Comparison of ENCODE assay signal across 28 cellular contexts in the genomic region with DNA sequence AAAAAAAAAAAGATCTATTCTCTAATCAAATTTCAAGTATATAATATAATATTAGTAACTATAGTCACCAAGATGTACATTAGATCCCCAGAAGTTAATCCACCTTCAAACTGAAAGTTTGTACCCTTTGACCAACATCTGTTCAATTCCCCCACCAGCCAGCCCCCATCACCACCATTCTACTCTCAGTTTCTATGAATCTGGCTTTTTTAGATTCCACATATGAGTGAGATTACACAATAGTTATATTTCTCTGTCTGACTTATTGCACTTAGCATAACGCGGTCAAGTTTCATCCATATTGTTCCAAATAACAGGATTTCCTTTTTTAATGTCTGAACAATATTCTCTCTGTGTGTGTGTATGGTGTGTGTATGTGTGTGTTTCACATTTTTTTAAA. TPM values are rescaled to one million over a fixed set of nuclear protein-coding genes. Genes with fewer than 3 reads are reported as not detected.
A peak's percentile ranks its signal among the peaks of the same experiment; 100 is the strongest.
DNase-seq lines count a peak whose midpoint lies in the region; ATAC-seq, FAIRE-seq and TF ChIP-seq lines count a peak whose summit lies in the region.
"Had no signal": no experiment of that assay in that cellular context is flagged by ENCODE, and none has a peak within 500 bp of the region (broad histone marks: within the 10 kb centered on the region; RNA-seq: fewer than 3 reads in every experiment).

No MANE protein-coding gene starts in this region.

- CTCF ChIA-PET in IMR-90 (lab: Yijun Ruan, JAX), result no interaction called here
- CTCF ChIA-PET in activated CD8-positive, alpha-beta memory T cell treated with anti-CD3 and anti-CD28 coated beads, Interleukin-2, amount 10 ng/mL, durations not matched to agents 7 days and 5 days (lab: Charles Lee), result no interaction called here

- no peak overlapping the region for H2BK5ac ChIP-seq in IMR-90 (ENCODE audit: low read depth, low read length, poor library complexity, severe bottlenecking)

- no peak for TF ChIP-seq RAD21 in IMR-90 (IDR thresholded peaks at IDR 0.05; ENCODE audit: low read length)

- H3K27ac ChIP-seq in IMR-90 (ENCODE audit: insufficient read depth, low read length) (no peak overlapping the region), kidney (ENCODE audit: low read depth in 2 of 2, low read length in 2 of 2) (no peak overlapping the region)
- H3K27ac ChIP-seq: C4-2B, SK-N-MC had no signal

- no peak overlapping the region for H4K8ac ChIP-seq in IMR-90 (ENCODE audit: low read depth in 2 of 2, low read length in 2 of 2)

- no peak overlapping the region for H3K56ac ChIP-seq in IMR-90 (ENCODE audit: extremely low read depth, insufficient read depth, low read length)

- no CpG with 5 or more reads among the region's 2 CpGs for WGBS in IMR-90 (ENCODE audit: extremely low coverage in 2 of 2, insufficient read length in 1 of 2), 2 experiments

- peak; percentile 59 for ATAC-seq in GM18868 (IDR thresholded peaks at IDR 0.05; ENCODE audit: unreplicated experiment)
- peak; percentile 56 for ATAC-seq in HG02885 (IDR thresholded peaks at IDR 0.05; ENCODE audit: poor library complexity, unreplicated experiment)
- no peak for ATAC-seq in IMR-90 (ENCODE audit: low read depth)
- ATAC-seq in activated CD8-positive, alpha-beta memory T cell treated with anti-CD3 and anti-CD28 coated beads, Interleukin-2, amount 10 ng/mL, durations not matched to agents 7 days and 5 days, result no peak
- ATAC-seq: CD8-positive, alpha-beta T cell; HepG2 had no signal

- no peak overlapping the region for H2BK20ac ChIP-seq in IMR-90 (ENCODE audit: low read depth, low read length)

- H3K9me3 ChIP-seq in IMR-90 (ENCODE audit: control insufficient read depth, insufficient read depth, low read length), result no peaks in the 10 kb centered on the region
- no peaks in the 10 kb centered on the region for H3K9me3 ChIP-seq in kidney (ENCODE audit: control insufficient read depth in 1 of 2, low read length in 2 of 2)
- H3K9me3 ChIP-seq: Caco-2, MG63 had no signal

- POLR2A ChIA-PET in IMR-90 (lab: Charles Lee; ENCODE audit: unreplicated experiment), result no interaction called here

- no peak overlapping the region for H3K9ac ChIP-seq in IMR-90 (ENCODE audit: low read depth, low read length)
- H3K9ac ChIP-seq in kidney (ENCODE audit: low read length in 2 of 2), result no peak overlapping the region

- H2AK9ac ChIP-seq in IMR-90 (replicated peaks; ENCODE audit: low read depth, low read length, poor library complexity), result no peak overlapping the region

- no peaks in the 10 kb centered on the region for H3K36me3 ChIP-seq in IMR-90 (ENCODE audit: control insufficient read depth, insufficient read depth, low read length)
- no peaks in the 10 kb centered on the region for H3K36me3 ChIP-seq in kidney (ENCODE audit: control insufficient read depth in 1 of 2, insufficient read depth in 2 of 2, low read length in 2 of 2)
- H3K36me3 ChIP-seq: MG63 had no signal

- no peak overlapping the region for H3K23ac ChIP-seq in IMR-90 (ENCODE audit: low read depth, low read length)

- no peaks in the 10 kb centered on the region for H3K9me1 ChIP-seq in IMR-90 (ENCODE audit: insufficient read depth, low read length)

- H3K14ac ChIP-seq in IMR-90 (replicated peaks; ENCODE audit: low read depth, low read length), result no peak overlapping the region

- no peak overlapping the region for H3K4me3 Mint-ChIP-seq in activated CD8-positive, alpha-beta memory T cell treated with anti-CD3 and anti-CD28 coated beads, Interleukin-2, amount 10 ng/mL, durations not matched to agents 7 days and 5 days
- H3K4me3 Mint-ChIP-seq: B cell; CD8-positive, alpha-beta T cell; T-helper 1 cell treated with Interleukin-12 subunit alpha and Interleukin-12 subunit beta and Interleukin-4 antibody, amounts not matched to agents 30 μg/mL and 1 μg/mL, for 36 hours had no signal

- H3K9me3 Mint-ChIP-seq in activated CD8-positive, alpha-beta memory T cell treated with anti-CD3 and anti-CD28 coated beads, Interleukin-2, amount 10 ng/mL, durations not matched to agents 7 days and 5 days (ENCODE audit: low read depth), result no peaks in the 10 kb centered on the region
- H3K9me3 Mint-ChIP-seq: CD8-positive, alpha-beta T cell; T-helper 1 cell treated with Interleukin-12 subunit alpha and Interleukin-12 subunit beta and Interleukin-4 antibody, amounts not matched to agents 30 μg/mL and 1 μg/mL, for 36 hours had no signal

- H3K4me1 Mint-ChIP-seq in activated CD8-positive, alpha-beta memory T cell treated with anti-CD3 and anti-CD28 coated beads, Interleukin-2, amount 10 ng/mL, durations not matched to agents 7 days and 5 days, result peaks cover 2% of the 10 kb centered on the region

- H2BK120ac ChIP-seq in IMR-90 (ENCODE audit: low read depth, low read length), result no peak overlapping the region

- H3K4ac ChIP-seq in IMR-90 (ENCODE audit: low read depth, low read length), result no peak overlapping the region

- no peak overlapping the region for H2AK5ac ChIP-seq in IMR-90 (ENCODE audit: low read depth, low read length)

- in situ Hi-C loops in IMR-90 (cut with MboI; ENCODE audit: low sequenced_read_pairs), result no loop called here

- intact Hi-C loops in IMR-90 (cut with micrococcal nuclease), result no loop called here
- intact Hi-C loops in kidney (cut with DNase I), result no loop called here

- H2BK15ac ChIP-seq in IMR-90 (ENCODE audit: low read depth, low read length), result no peak overlapping the region

- no peak overlapping the region for H4K91ac ChIP-seq in IMR-90 (ENCODE audit: insufficient read depth, low read depth, low read length)

- TF ChIP-seq CTCF in IMR-90 (conservative IDR thresholded peaks at IDR 0.05; ENCODE audit: low read depth, low read length) (no peak), kidney (IDR thresholded peaks at IDR 0.05; ENCODE audit: borderline replicate concordance, extremely low read depth, insufficient read depth) (no peak)

- no peak overlapping the region for H2AFZ ChIP-seq in IMR-90 (replicated peaks; ENCODE audit: low read length, poor library complexity)

- TF ChIP-seq POLR2A in IMR-90 (IDR thresholded peaks at IDR 0.05; ENCODE audit: low read depth, low read length), result no peak

- no peak overlapping the region for H4K5ac ChIP-seq in IMR-90 (ENCODE audit: low read depth, low read length)

- no peaks in the 10 kb centered on the region for H3K79me1 ChIP-seq in IMR-90 (ENCODE audit: low read depth in 1 of 2, low read length in 2 of 2)

- H3K27me3 ChIP-seq in IMR-90 (ENCODE audit: control insufficient read depth, insufficient read depth, low read length), result no peaks in the 10 kb centered on the region
- H3K27me3 ChIP-seq: MG63 had no signal

- DNase-seq in IMR-90 (no peak), kidney (no peak), NCI-H226 (no peak)
- no peak for DNase-seq in stimulated activated CD4-positive, alpha-beta T cell treated with anti-CD3 and anti-CD28 coated beads, Interleukin-4, amount 100 ng/mL, for 4 hours
- no peak for DNase-seq in activated CD8-positive, alpha-beta memory T cell treated with anti-CD3 and anti-CD28 coated beads, Interleukin-2, amount 10 ng/mL, durations not matched to agents 7 days and 5 days
- DNase-seq: Caco-2; CD8-positive, alpha-beta T cell; KBM-7; MG63; NCI-H1417; NCI-H1694; NCI-H2029 treated with DMSO at 0.1 percent for 48 hours; NCI-H2227 treated with DMSO at 0.1 percent for 48 hours; NCI-H510A; NCI-H69; SIG-M5; SW 1271; T1000 had no signal

- H3K36me3 Mint-ChIP-seq in activated CD8-positive, alpha-beta memory T cell treated with anti-CD3 and anti-CD28 coated beads, Interleukin-2, amount 10 ng/mL, durations not matched to agents 7 days and 5 days, result no peaks in the 10 kb centered on the region
- H3K36me3 Mint-ChIP-seq: CD8-positive, alpha-beta T cell had no signal

- dilution Hi-C loops in IMR-90 (cut with HindIII; ENCODE audit: low sequenced_read_pairs, unreplicated experiment), result no loop called here

- H3K4me2 ChIP-seq in IMR-90 (ENCODE audit: low read depth, low read length), result no peak overlapping the region

- no peak for FAIRE-seq in kidney (lab: Jason Lieb, UNC)
- FAIRE-seq: G401.6, H54, HepG2, RCC 7860 had no signal

- H3K4me1 ChIP-seq in IMR-90 (ENCODE audit: control insufficient read depth, insufficient read depth, low read length) (no peaks in the 10 kb centered on the region), kidney (ENCODE audit: control insufficient read depth in 1 of 2, insufficient read depth in 1 of 2, low read depth in 1 of 2, low read length in 2 of 2) (no peaks in the 10 kb centered on the region)
- H3K4me1 ChIP-seq: Caco-2 had no signal

- H3K27ac Mint-ChIP-seq in activated CD8-positive, alpha-beta memory T cell treated with anti-CD3 and anti-CD28 coated beads, Interleukin-2, amount 10 ng/mL, durations not matched to agents 7 days and 5 days, result no peak overlapping the region
- H3K27ac Mint-ChIP-seq: B cell; CD8-positive, alpha-beta T cell; T-helper 1 cell treated with Interleukin-12 subunit alpha and Interleukin-12 subunit beta and Interleukin-4 antibody, amounts not matched to agents 30 μg/mL and 1 μg/mL, for 36 hours had no signal

- no peak overlapping the region for H3K18ac ChIP-seq in IMR-90 (ENCODE audit: low read depth, low read length)

- no peaks in the 10 kb centered on the region for H4K20me1 ChIP-seq in IMR-90 (ENCODE audit: insufficient read depth, low read length)

- BruUV-seq in IMR-90 (replicated peaks; lab: Mats Ljungman, UMichigan), result no TSS peak

- H3K4me3 ChIP-seq in IMR-90 (ENCODE audit: insufficient read depth, low read depth, low read length) (no peak overlapping the region), kidney (ENCODE audit: low read length in 2 of 2) (no peak overlapping the region)
- H3K4me3 ChIP-seq: MG63, SK-N-MC had no signal

- H3K27me3 Mint-ChIP-seq in activated CD8-positive, alpha-beta memory T cell treated with anti-CD3 and anti-CD28 coated beads, Interleukin-2, amount 10 ng/mL, durations not matched to agents 7 days and 5 days, result peaks cover 20% of the 10 kb centered on the region

TF ChIP-seq in IMR-90, 13 proteins besides CTCF, POLR2A, EP300 and RAD21:
- no peak for TF ChIP-seq CHD1 (IDR thresholded peaks at IDR 0.05; ENCODE audit: low read depth, low read length)
- TF ChIP-seq CEBPB (IDR thresholded peaks at IDR 0.05; ENCODE audit: low read depth, low read length), result peak; percentile 59

RNA-seq across cellular contexts. Expression of gene VMA21, which starts 33.7 kb away (rescaled TPM):
- total RNA-seq in IMR-90 (2012; rRNA removed) (28.5 and 49.4 TPM in 2 replicates), kidney (38.5 TPM)
- polyA plus RNA-seq in IMR-90 (2012; rRNA removed) (10.1 and 12.3 TPM in 2 replicates), kidney (ENCODE audit: insufficient read depth, low read depth, low replicate concordance) (16.9 TPM)
- 4.2 and 4.7 TPM in 2 replicates for polyA plus RNA-seq in IMR-90 (2012; cell fraction: cytosol; rRNA removed)
- 1.5 and 7.1 TPM in 2 replicates for polyA plus RNA-seq in IMR-90 (2012; cell fraction: nucleus; rRNA removed; ENCODE audit: low replicate concordance)
- 10 to 100 TPM; 37.8 to 41.9 TPM for total RNA-seq in activated CD8-positive, alpha-beta memory T cell treated with anti-CD3 and anti-CD28 coated beads, Interleukin-2, amount 10 ng/mL, durations not matched to agents 7 days and 5 days

Comparison
In these comparisons a context has a peak if more than half of its experiments do, and no peak if none do; other contexts are left out.
1. ATAC-seq: peak in GM18868 (single experiment) and HG02885 (single experiment); none in IMR-90 (single experiment) and activated CD8-positive, alpha-beta memory T cell treated with anti-CD3 and anti-CD28 coated beads, Interleukin-2, amount 10 ng/mL, durations not matched to agents 7 days and 5 days (single experiment).